17 cellular contexts compared by ENCODE assay signal in genomic region chr5:54905246-54905770, GRCh38.
A peak's percentile ranks its signal among the peaks of the same experiment; 100 is the strongest.
DNase-seq lines count a peak whose midpoint lies in the region; ATAC-seq and TF ChIP-seq lines count a peak whose summit lies in the region.
"Had no signal": no experiment of that assay in that cellular context is flagged by ENCODE, and none has a peak within 500 bp of the region (broad histone marks: within the 10 kb centered on the region; RNA-seq: fewer than 3 reads in every experiment).

No MANE protein-coding gene starts in this region.

- TF ChIP-seq CTCF in IMR-90 (conservative IDR thresholded peaks at IDR 0.05; ENCODE audit: low read depth, low read length) (no peak), fibroblast of mammary gland (conservative IDR thresholded peaks at IDR 0.05; ENCODE audit: control insufficient read depth, insufficient read depth, low read depth, low read length) (no peak)

- no TSS peak for BruUV-seq in IMR-90 (replicated peaks; lab: Mats Ljungman, UMichigan)

- no peak overlapping the region for H3K4me2 ChIP-seq in IMR-90 (ENCODE audit: low read depth, low read length)
- H3K4me2 ChIP-seq: PC-9 had no signal

- no peak overlapping the region for H2AK9ac ChIP-seq in IMR-90 (replicated peaks; ENCODE audit: low read depth, low read length, poor library complexity)

- TF ChIP-seq RAD21 in IMR-90 (IDR thresholded peaks at IDR 0.05; ENCODE audit: low read length): no peak

- H3K9ac ChIP-seq in IMR-90 (ENCODE audit: low read depth, low read length): no peak overlapping the region

- H4K8ac ChIP-seq in IMR-90 (ENCODE audit: low read depth in 2 of 2, low read length in 2 of 2): no peak overlapping the region

- intact Hi-C loops in IMR-90 (cut with micrococcal nuclease) (no loop called here), posterior vena cava (cut with DNase I) (loop anchor here (10.0 kb wide), 2 partner anchors 239 to 249 kb away; no protein-coding TSS in a partner anchor)

- H3K18ac ChIP-seq in IMR-90 (ENCODE audit: low read depth, low read length): no peak overlapping the region

- no peak overlapping the region for H3K27ac ChIP-seq in IMR-90 (ENCODE audit: insufficient read depth, low read length)
- H3K27ac ChIP-seq: C4-2B, PC-9, RWPE1, SK-N-MC had no signal

- no peak overlapping the region for H2BK5ac ChIP-seq in IMR-90 (ENCODE audit: low read depth, low read length, poor library complexity, severe bottlenecking)

- no peak overlapping the region for H2BK20ac ChIP-seq in IMR-90 (ENCODE audit: low read depth, low read length)

- H3K79me1 ChIP-seq in IMR-90 (ENCODE audit: low read depth in 1 of 2, low read length in 2 of 2): no peaks in the 10 kb centered on the region; a peak in 1 of 4 replicates

- WGBS in IMR-90 (ENCODE audit: extremely low coverage in 2 of 2, insufficient read length in 1 of 2), 2 experiments: no CpG with 5 or more reads among the region's 3 CpGs

- H3K27me3 ChIP-seq in IMR-90 (ENCODE audit: control insufficient read depth, insufficient read depth, low read length): no peaks in the 10 kb centered on the region
- H3K27me3 ChIP-seq: MG63 had no signal

- peaks cover 23% of the 10 kb centered on the region for H3K4me1 ChIP-seq in IMR-90 (ENCODE audit: control insufficient read depth, insufficient read depth, low read length)

- H3K4ac ChIP-seq in IMR-90 (ENCODE audit: low read depth, low read length): no peak overlapping the region

- H3K23ac ChIP-seq in IMR-90 (ENCODE audit: low read depth, low read length): no peak overlapping the region

- POLR2A ChIA-PET in IMR-90 (lab: Charles Lee; ENCODE audit: unreplicated experiment): interaction anchor here (1.6 kb wide), 1 partner anchor 254 kb away, joined by 9 read pairs; the partner anchor contains the start of gene GPX8

- no peaks in the 10 kb centered on the region for H3K36me3 ChIP-seq in IMR-90 (ENCODE audit: control insufficient read depth, insufficient read depth, low read length)
- H3K36me3 ChIP-seq: MG63 had no signal

- DNase-seq in ELR (ENCODE audit: low read depth) (peak; percentile 54), IMR-90 (peak; percentile 47), fibroblast of mammary gland (ENCODE audit: low read depth) (peak; percentile 28), NCI-H446 treated with DMSO at 0.1 percent for 48 hours (lab: John Stamatoyannopoulos, UW) (no peak), posterior vena cava (ENCODE audit: low spot score) (no peak), cerebellum (ENCODE audit: low spot score) (no peak)
- DNase-seq: GF-D8, NCI-H1092, NCI-H1436 treated with DMSO at 0.1 percent for 48 hours, NCI-H510A, SHP77 treated with DMSO at 0.1 percent for 48 hours had no signal

- H4K20me1 ChIP-seq in IMR-90 (ENCODE audit: insufficient read depth, low read length): 0 out of 2 replicates have a peak, but pooled peaks cover 4% of the 10 kb centered on the region

- in situ Hi-C loops in IMR-90 (cut with MboI; ENCODE audit: low sequenced_read_pairs): loop anchor here (5.0 kb wide), 1 partner anchor 252 kb away; no protein-coding TSS in a partner anchor

- ATAC-seq in IMR-90 (ENCODE audit: low read depth): no peak
- ATAC-seq in GM19035 (IDR thresholded peaks at IDR 0.05; ENCODE audit: unreplicated experiment): no peak

- peaks cover 8% of the 10 kb centered on the region; the same call in 1 of the 2 replicates for H3K9me1 ChIP-seq in IMR-90 (ENCODE audit: insufficient read depth, low read length)

- H2BK15ac ChIP-seq in IMR-90 (ENCODE audit: low read depth, low read length): no peak overlapping the region

- H3K9me3 ChIP-seq in IMR-90 (ENCODE audit: control insufficient read depth, insufficient read depth, low read length): no peaks in the 10 kb centered on the region
- H3K9me3 ChIP-seq: MG63 had no signal

- no peak for TF ChIP-seq POLR2A in IMR-90 (IDR thresholded peaks at IDR 0.05; ENCODE audit: low read depth, low read length)

- no peak overlapping the region for H3K14ac ChIP-seq in IMR-90 (replicated peaks; ENCODE audit: low read depth, low read length)

- dilution Hi-C loops in IMR-90 (cut with HindIII; ENCODE audit: low sequenced_read_pairs, unreplicated experiment): no loop called here

- peak overlapping the region; percentile 6; the same call in 1 of the 2 replicates for H2AK5ac ChIP-seq in IMR-90 (ENCODE audit: low read depth, low read length)

- no peak overlapping the region for H3K56ac ChIP-seq in IMR-90 (ENCODE audit: extremely low read depth, insufficient read depth, low read length)

- H3K4me3 ChIP-seq in IMR-90 (ENCODE audit: insufficient read depth, low read depth, low read length) (no peak overlapping the region), fibroblast of mammary gland (ENCODE audit: control insufficient read depth, low read depth, low read length) (no peak overlapping the region)
- H3K4me3 ChIP-seq: MG63, PC-9, SK-N-MC had no signal

- CTCF ChIA-PET in IMR-90 (lab: Yijun Ruan, JAX): interaction anchor here (1.0 to 2.2 kb wide), 5 partner anchors 28 to 267 kb away, joined by 3 to 15 read pairs (median 4); partner anchors contain the start of genes CDC20B and GPX8

- no peak overlapping the region for H4K91ac ChIP-seq in IMR-90 (ENCODE audit: insufficient read depth, low read depth, low read length)

- no peak overlapping the region for H2AFZ ChIP-seq in IMR-90 (replicated peaks; ENCODE audit: low read length, poor library complexity)
- H2AFZ ChIP-seq: PC-9 had no signal

- H2BK120ac ChIP-seq in IMR-90 (ENCODE audit: low read depth, low read length): no peak overlapping the region

- no peak overlapping the region for H4K5ac ChIP-seq in IMR-90 (ENCODE audit: low read depth, low read length)

TF ChIP-seq in IMR-90, 13 proteins besides CTCF, POLR2A, EP300 and RAD21:
- TF ChIP-seq MAZ (IDR thresholded peaks at IDR 0.05; ENCODE audit: borderline replicate concordance, low read depth, low read length) (no peak), MAFK (IDR thresholded peaks at IDR 0.05; ENCODE audit: low read depth, low read length) (no peak), CEBPB (IDR thresholded peaks at IDR 0.05; ENCODE audit: low read depth, low read length) (no peak), CHD1 (IDR thresholded peaks at IDR 0.05; ENCODE audit: low read depth, low read length) (no peak), SMC3 (IDR thresholded peaks at IDR 0.05; ENCODE audit: low read depth, low read length) (no peak), MXI1 (IDR thresholded peaks at IDR 0.05; ENCODE audit: borderline replicate concordance, low read depth, low read length) (no peak), NFE2L2 (IDR thresholded peaks at IDR 0.05; ENCODE audit: low read depth, low read length) (no peak), RFX5 (IDR thresholded peaks at IDR 0.05; ENCODE audit: low read depth, low read length) (no peak), RCOR1 (IDR thresholded peaks at IDR 0.05; ENCODE audit: insufficient replicate concordance, low read length) (no peak), FOS (IDR thresholded peaks at IDR 0.05; ENCODE audit: low read depth, low read length) (no peak), BHLHE40 (IDR thresholded peaks at IDR 0.05; ENCODE audit: low read depth, low read length) (no peak), USF2 (IDR thresholded peaks at IDR 0.05; ENCODE audit: low read depth, low read length) (no peak)
- TF ChIP-seq, protein P1, sequence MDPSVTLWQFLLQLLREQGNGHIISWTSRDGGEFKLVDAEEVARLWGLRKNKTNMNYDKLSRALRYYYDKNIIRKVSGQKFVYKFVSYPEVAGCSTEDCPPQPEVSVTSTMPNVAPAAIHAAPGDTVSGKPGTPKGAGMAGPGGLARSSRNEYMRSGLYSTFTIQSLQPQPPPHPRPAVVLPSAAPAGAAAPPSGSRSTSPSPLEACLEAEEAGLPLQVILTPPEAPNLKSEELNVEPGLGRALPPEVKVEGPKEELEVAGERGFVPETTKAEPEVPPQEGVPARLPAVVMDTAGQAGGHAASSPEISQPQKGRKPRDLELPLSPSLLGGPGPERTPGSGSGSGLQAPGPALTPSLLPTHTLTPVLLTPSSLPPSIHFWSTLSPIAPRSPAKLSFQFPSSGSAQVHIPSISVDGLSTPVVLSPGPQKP (IDR thresholded peaks at IDR 0.05; ENCODE audit: borderline replicate concordance, low read depth, low read length): no peak
TF ChIP-seq in IMR-90: peak in this region for 0.

Comparison
In these comparisons a context has a peak if more than half of its experiments do, and no peak if none do; other contexts are left out.
1. DNase-seq: peak in ELR (single experiment), IMR-90 (single experiment) and fibroblast of mammary gland (single experiment); none in NCI-H446 treated with DMSO at 0.1 percent for 48 hours (single experiment), posterior vena cava (single experiment) and cerebellum (single experiment).